In the genomic region with DNA sequence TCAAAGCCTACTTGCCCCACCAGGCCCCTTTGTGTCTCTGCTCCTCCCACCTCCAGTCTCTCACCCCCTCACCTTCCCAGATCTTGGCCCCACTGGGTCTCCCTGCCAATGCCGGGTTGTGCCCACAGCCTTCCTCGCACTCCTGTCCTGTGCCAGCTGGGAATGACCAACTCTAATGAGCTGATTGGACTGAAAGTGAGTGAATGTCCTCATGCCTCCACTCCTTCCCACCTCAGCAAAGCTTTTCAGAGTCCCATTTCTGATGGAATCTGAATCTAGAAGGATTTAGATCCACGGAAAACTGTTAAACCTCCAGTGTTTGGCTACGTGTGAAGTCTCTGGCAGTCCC, we compare ENCODE assay signal across 1 cellular context.
TF ChIP-seq lines count a peak whose summit lies in the region.

No MANE protein-coding gene starts in this region.

TF ChIP-seq in IMR-90, 13 proteins besides CTCF, POLR2A, EP300 and RAD21:
- TF ChIP-seq MAFK (IDR thresholded peaks at IDR 0.05; ENCODE audit: low read depth, low read length): no peak
- TF ChIP-seq BHLHE40 (IDR thresholded peaks at IDR 0.05; ENCODE audit: low read depth, low read length): no peak
- no peak for TF ChIP-seq MXI1 (IDR thresholded peaks at IDR 0.05; ENCODE audit: borderline replicate concordance, low read depth, low read length)
